In genomic region chr1:235588156-235588555, GRCh38 we compare ENCODE assay signal across 17 cellular contexts.
DNase-seq lines count a peak whose midpoint lies in the region; ATAC-seq, FAIRE-seq and TF ChIP-seq lines count a peak whose summit lies in the region.
"Had no signal": no experiment of that assay in that cellular context is flagged by ENCODE, and none has a peak within 500 bp of the region (broad histone marks: within the 10 kb centered on the region; RNA-seq: fewer than 3 reads in every experiment).

No MANE protein-coding gene starts in this region.

- H4K20me1 ChIP-seq in K562 (replicated peaks; ENCODE audit: control insufficient read depth, insufficient read depth, low read length) = 0 out of 2 replicates have a peak, but pooled peaks cover 4% of the 10 kb centered on the region
- H4K20me1 ChIP-seq in osteoblast (ENCODE audit: insufficient read depth, low read length) = no peaks in the 10 kb centered on the region
- H4K20me1 ChIP-seq: BLaER1 had no signal

- TF ChIP-seq POLR2A in K562 (conservative IDR thresholded peaks at IDR 0.05) = no peak

- H3K4me1 ChIP-seq in K562 (replicated peaks in 1 of 2; ENCODE audit: control insufficient read depth in 2 of 2, insufficient read depth in 2 of 2, low read length in 2 of 2) (peaks cover 15 to 18% of the 10 kb centered on the region in 2 experiments), osteoblast (ENCODE audit: insufficient read depth, low read length) (peaks cover 9% of the 10 kb centered on the region), ascending aorta (no peaks in the 10 kb centered on the region)
- H3K4me1 ChIP-seq: Caco-2 had no signal

- BruUV-seq in K562 (replicated peaks; lab: Mats Ljungman, UMichigan) = no TSS peak

- no peak overlapping the region for H3K27ac ChIP-seq in K562 (ENCODE audit: extremely low read depth, low read depth, low read length)
- no peak overlapping the region for H3K27ac ChIP-seq in osteoblast (ENCODE audit: low read depth, low read length)
- no peak overlapping the region for H3K27ac ChIP-seq in ascending aorta
- H3K27ac ChIP-seq: 22Rv1, BLaER1, KMS-11 had no signal

- peaks cover 33 to 56% of the 10 kb centered on the region in 2 experiments for H3K27me3 ChIP-seq in K562 (ENCODE audit: control insufficient read depth in 2 of 2, insufficient read depth in 2 of 2, low read length in 2 of 2)
- H3K27me3 ChIP-seq in osteoblast (ENCODE audit: insufficient read depth, low read length) = peaks cover 22% of the 10 kb centered on the region
- H3K27me3 ChIP-seq in ascending aorta = no peaks in the 10 kb centered on the region

- H3K4me1 Mint-ChIP-seq in activated naive CD4-positive, alpha-beta T cell treated with anti-CD3 and anti-CD28 coated beads, Interleukin-2, amount 50 U/mL, for 24 hours = no peaks in the 10 kb centered on the region
- H3K4me1 Mint-ChIP-seq in natural killer cell = peaks cover 0 to 11% of the 10 kb centered on the region in 2 donors

- no peak overlapping the region for H3K9ac ChIP-seq in K562 (ENCODE audit: insufficient read depth in 1 of 2, low read depth in 2 of 2, low read length in 2 of 2)
- H3K9ac ChIP-seq: BLaER1, KMS-11 had no signal

- TF ChIP-seq CTCF in K562 (IDR thresholded peaks at IDR 0.05 in 2 of 3, conservative IDR thresholded peaks at IDR 0.05 in 1 of 3; ENCODE audit: insufficient read depth in 2 of 3, low read depth in 1 of 3, low read length in 3 of 3) (no peak), natural killer cell (IDR thresholded peaks at IDR 0.05) (no peak), osteoblast (IDR thresholded peaks at IDR 0.05; ENCODE audit: extremely low read depth, low read depth, low read length) (no peak), ascending aorta (IDR thresholded peaks at IDR 0.05) (no peak)

- H3K36me3 ChIP-seq in K562 (ENCODE audit: control insufficient read depth, insufficient read depth, low read length) = no peaks in the 10 kb centered on the region
- no peaks in the 10 kb centered on the region for H3K36me3 ChIP-seq in osteoblast (ENCODE audit: insufficient read depth, low read length)
- no peaks in the 10 kb centered on the region for H3K36me3 ChIP-seq in ascending aorta
- H3K36me3 ChIP-seq: BLaER1 had no signal

- intact Hi-C loops in K562 (cut with micrococcal nuclease) (no loop called here), natural killer cell (cut with micrococcal nuclease) (no loop called here), ascending aorta (cut with DNase I) (no loop called here)

- no peak for FAIRE-seq in K562 (lab: Jason Lieb, UNC)
- FAIRE-seq: GM12892 had no signal

- peak overlapping the region; percentile 78; the same call in 1 of the 2 replicates for H2AFZ ChIP-seq in K562 (ENCODE audit: low read depth, low read length)
- no peak overlapping the region for H2AFZ ChIP-seq in osteoblast (ENCODE audit: low read length)

- POLR2A ChIA-PET in K562 (lab: Yijun Ruan, JAX) = interaction anchor here (0.6 to 1.1 kb wide), 4 partner anchors 83 to 619 kb away, joined by 3 read pairs; no protein-coding TSS in a partner anchor

- TF ChIP-seq EP300 in K562 (IDR thresholded peaks at IDR 0.05; ENCODE audit: low read length) = no peak

- 20% methylated on average over 8 of the region's 9 CpGs for WGBS in K562 (ENCODE audit: insufficient coverage, low coverage, missing lambda C conversion rate)

- in situ Hi-C loops in K562 (cut with MboI) (no loop called here), ACHN (cut with HindIII; ENCODE audit: low pct_ligation_motif_present, low pct_unique_long_range_greater_than_20kb, low sequenced_read_pairs) (no loop called here)

- DNase-seq in activated naive CD4-positive, alpha-beta T cell treated with anti-CD3 and anti-CD28 coated beads, Interleukin-2, amount 50 U/mL, for 16 hours = no peak
- DNase-seq in K562 (ENCODE audit: extremely low read depth in 1 of 4, low spot score in 3 of 4) = no peak
- DNase-seq in natural killer cell = no peak
- no peak for DNase-seq in osteoblast (ENCODE audit: insufficient read length, low spot score, missing footprints)
- no peak for DNase-seq in ascending aorta (ENCODE audit: low spot score in 2 of 2)
- no peak for DNase-seq in ACHN
- DNase-seq: AML-193; Caco-2; CD8-positive, alpha-beta memory T cell; GDM1 had no signal

- H3K9me1 ChIP-seq in K562 (ENCODE audit: control insufficient read depth, insufficient read depth, low read length) = no peaks in the 10 kb centered on the region

- 0 out of 2 replicates have a peak overlapping the region, but pooled peaks have one; percentile 60 for H3K4me2 ChIP-seq in K562 (ENCODE audit: insufficient read depth, low read length)
- H3K4me2 ChIP-seq in osteoblast (ENCODE audit: insufficient read depth, low read length) = no peak overlapping the region
- H3K4me2 ChIP-seq: BLaER1, KMS-11 had no signal

- H3K4me3 ChIP-seq in K562 (no peak overlapping the region), osteoblast (ENCODE audit: insufficient read depth, low read length) (no peak overlapping the region), ascending aorta (no peak overlapping the region)
- H3K4me3 ChIP-seq: BLaER1 had no signal

- H3K79me2 ChIP-seq in K562 (ENCODE audit: control insufficient read depth, insufficient read depth, low read length) (no peaks in the 10 kb centered on the region), osteoblast (ENCODE audit: insufficient read depth, low read length) (no peaks in the 10 kb centered on the region)

- H3K9me3 Mint-ChIP-seq in activated naive CD4-positive, alpha-beta T cell treated with anti-CD3 and anti-CD28 coated beads, Interleukin-2, amount 50 U/mL, for 24 hours = peaks cover 9% of the 10 kb centered on the region
- peaks cover 0 to 2% of the 10 kb centered on the region in 2 donors for H3K9me3 Mint-ChIP-seq in natural killer cell

- H3K9me3 ChIP-seq in K562 (replicated peaks; ENCODE audit: control insufficient read depth, insufficient read depth, low read depth, low read length) = no peaks in the 10 kb centered on the region
- no peaks in the 10 kb centered on the region for H3K9me3 ChIP-seq in osteoblast (ENCODE audit: low read depth, low read length)
- no peaks in the 10 kb centered on the region for H3K9me3 ChIP-seq in ascending aorta

- no peak for ATAC-seq in K562
- ATAC-seq in natural killer cell = no peak
- no peak for ATAC-seq in GM18868 (IDR thresholded peaks at IDR 0.05; ENCODE audit: unreplicated experiment)

- H3K27ac Mint-ChIP-seq in activated naive CD4-positive, alpha-beta T cell treated with anti-CD3 and anti-CD28 coated beads, Interleukin-2, amount 50 U/mL, for 24 hours = peak overlapping the region; percentile 69
- H3K27ac Mint-ChIP-seq in natural killer cell = peak overlapping the region; percentile 24 to 78
- H3K27ac Mint-ChIP-seq: IgD-negative memory B cell had no signal

- H3K27me3 Mint-ChIP-seq in activated naive CD4-positive, alpha-beta T cell treated with anti-CD3 and anti-CD28 coated beads, Interleukin-2, amount 50 U/mL, for 24 hours = peaks cover 3% of the 10 kb centered on the region
- peaks cover 9 to 30% of the 10 kb centered on the region in 2 donors for H3K27me3 Mint-ChIP-seq in natural killer cell (ENCODE audit: low read depth in 2 of 2)

- TF ChIP-seq RAD21 in K562 (CRISPR knock-in tag; conservative IDR thresholded peaks at IDR 0.05 in 1 of 2, IDR thresholded peaks at IDR 0.05 in 1 of 2) = no peak

- H3K36me3 Mint-ChIP-seq in activated naive CD4-positive, alpha-beta T cell treated with anti-CD3 and anti-CD28 coated beads, Interleukin-2, amount 50 U/mL, for 24 hours = peaks cover 2% of the 10 kb centered on the region
- H3K36me3 Mint-ChIP-seq in natural killer cell = no peaks in the 10 kb centered on the region
- H3K36me3 Mint-ChIP-seq: IgD-negative memory B cell had no signal

- H3K4me3 Mint-ChIP-seq in activated naive CD4-positive, alpha-beta T cell treated with anti-CD3 and anti-CD28 coated beads, Interleukin-2, amount 50 U/mL, for 24 hours = no peak overlapping the region
- no peak overlapping the region for H3K4me3 Mint-ChIP-seq in natural killer cell
- H3K4me3 Mint-ChIP-seq: CD8-positive, alpha-beta memory T cell had no signal

- CTCF ChIA-PET in K562 (lab: Yijun Ruan, JAX; ENCODE audit: low intra/inter-chr PET ratio) = no interaction called here

TF ChIP-seq in K562, 482 proteins besides CTCF, POLR2A, EP300 and RAD21 (continues in another document):
- TF ChIP-seq FOXJ2 (tag; IDR thresholded peaks at IDR 0.05) = no peak
- no peak for TF ChIP-seq ZNF133 (CRISPR knock-in tag; IDR thresholded peaks at IDR 0.05)
- no peak for TF ChIP-seq CREB3L1 (IDR thresholded peaks at IDR 0.05; ENCODE audit: borderline replicate concordance, low read depth)
- TF ChIP-seq FOSL1 (tag; conservative IDR thresholded peaks at IDR 0.05) = no peak
- no peak for TF ChIP-seq KDM4B (IDR thresholded peaks at IDR 0.05; ENCODE audit: borderline replicate concordance in 2 of 2, low read depth in 1 of 2)
- no peak for TF ChIP-seq ZNF274 (IDR thresholded peaks at IDR 0.05; ENCODE audit: borderline replicate concordance, low read depth, low read length)
- TF ChIP-seq RBM25 (IDR thresholded peaks at IDR 0.05; ENCODE audit: low read depth, low read length, severe bottlenecking) = no peak
- no peak for TF ChIP-seq HDAC8 (tag; IDR thresholded peaks at IDR 0.05)
- no peak for TF ChIP-seq ZNF398 (CRISPR knock-in tag; IDR thresholded peaks at IDR 0.05)
